In genomic region chr3:30679045-30679444, GRCh38 we compare ENCODE assay signal across 1 cellular context.
TF ChIP-seq lines count a peak whose summit lies in the region.

No MANE protein-coding gene starts in this region.

TF ChIP-seq in H1, 55 proteins besides CTCF, POLR2A, EP300 and RAD21 (continued from another document):
- TF ChIP-seq, protein P1, sequence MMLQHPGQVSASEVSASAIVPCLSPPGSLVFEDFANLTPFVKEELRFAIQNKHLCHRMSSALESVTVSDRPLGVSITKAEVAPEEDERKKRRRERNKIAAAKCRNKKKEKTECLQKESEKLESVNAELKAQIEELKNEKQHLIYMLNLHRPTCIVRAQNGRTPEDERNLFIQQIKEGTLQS (IDR thresholded peaks at IDR 0.05; ENCODE audit: insufficient read depth, low read depth, low read length): no peak
- TF ChIP-seq SP1 (IDR thresholded peaks at IDR 0.05; ENCODE audit: low read depth, low read length) (no peak), TEAD4 (IDR thresholded peaks at IDR 0.05; ENCODE audit: low read depth, low read length) (no peak), CBX5 (IDR thresholded peaks at IDR 0.05; ENCODE audit: low read depth, low read length) (no peak), CHD2 (IDR thresholded peaks at IDR 0.05; ENCODE audit: low read length) (no peak), TCF12 (IDR thresholded peaks at IDR 0.05; ENCODE audit: low read depth, low read length) (no peak)
